21 cellular contexts compared by ENCODE assay signal in the genomic region with DNA sequence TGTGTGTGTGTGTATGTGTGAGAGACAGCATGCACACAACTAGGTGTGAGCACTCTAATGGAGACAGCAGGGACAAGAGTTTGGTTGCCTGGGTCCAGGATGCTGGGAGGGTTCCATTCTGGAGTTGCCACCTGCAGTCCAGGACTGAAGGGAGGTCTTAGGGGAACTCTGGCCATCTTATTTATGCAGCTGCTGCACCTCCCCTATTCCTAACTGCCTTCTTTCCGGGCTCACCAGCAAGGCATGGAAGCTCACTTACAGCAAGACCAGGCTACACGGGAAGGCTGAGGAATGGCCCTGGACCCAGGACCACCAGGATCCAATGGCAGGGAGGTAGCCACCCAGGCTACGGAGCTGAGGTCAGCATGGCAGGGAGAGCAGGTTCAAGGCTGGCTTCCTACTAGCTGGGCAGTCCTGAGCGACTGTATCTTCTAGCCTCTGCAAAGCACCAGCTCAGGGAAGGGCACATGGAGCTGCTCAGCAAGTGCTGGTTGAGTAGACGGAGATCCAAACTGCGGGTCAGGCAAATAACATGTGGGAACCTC. TPM values are rescaled to one million over a fixed set of nuclear protein-coding genes. Genes with fewer than 3 reads are reported as not detected.
DNase-seq lines count a peak whose midpoint lies in the region; ATAC-seq and TF ChIP-seq lines count a peak whose summit lies in the region.
"Had no signal": no experiment of that assay in that cellular context is flagged by ENCODE, and none has a peak within 500 bp of the region (broad histone marks: within the 10 kb centered on the region; RNA-seq: fewer than 3 reads in every experiment).

No MANE protein-coding gene starts in this region.

- H3K23ac ChIP-seq in trophoblast cell (ENCODE audit: low read length) = peak overlapping the region; percentile 33

- H2BK5ac ChIP-seq in trophoblast cell (ENCODE audit: low read depth, low read length, poor library complexity) = no peak overlapping the region

- H3K27ac Mint-ChIP-seq in brain (peak overlapping the region in 4 of 5 experiments; percentile 41 to 96 (median 64)), T-helper 17 cell (no peak overlapping the region)
- no peak overlapping the region for H3K27ac Mint-ChIP-seq in activated T-helper 1 cell treated with anti-CD3 and anti-CD28 coated beads, Interleukin-12 subunit alpha, Interleukin-12 subunit beta, Interleukin-2, Interleukin-4 antibody, amounts not matched to agents 30 ng/mL and 10 ng/mL and 1 ng/mL, durations not matched to agents 14 hours and 24 hours and 36 hours
- H3K27ac Mint-ChIP-seq: CD4-positive, alpha-beta memory T cell; HFFc6 had no signal

- H3K27me3 ChIP-seq in dorsolateral prefrontal cortex (no peaks in the 10 kb centered on the region), trophoblast cell (ENCODE audit: insufficient read depth, low read length) (no peaks in the 10 kb centered on the region), heart right ventricle (peaks cover 0 to 11% (median 0%) of the 10 kb centered on the region in 7 donors)

- intact Hi-C loops in dorsolateral prefrontal cortex (cut with DNase I) = loop anchor here in 1 of 2 donors (10.0 kb wide), 1 partner anchor 111 kb away; no protein-coding TSS in a partner anchor
- intact Hi-C loops in heart right ventricle (cut with DNase I) = no loop called here
- intact Hi-C loops in activated T-helper 1 cell treated with anti-CD3 and anti-CD28 coated beads, Interleukin-12 subunit alpha, Interleukin-12 subunit beta, Interleukin-2, Interleukin-4 antibody, amounts not matched to agents 30 ng/mL and 10 ng/mL and 1 ng/mL, durations not matched to agents 14 hours and 24 hours and 36 hours (cut with micrococcal nuclease) = no loop called here

- no peak overlapping the region for H3K4me2 ChIP-seq in trophoblast cell (ENCODE audit: low read length)
- H3K4me2 ChIP-seq: A549 had no signal

- H3K4me3 ChIP-seq in dorsolateral prefrontal cortex (peak overlapping the region in 3 of 59 donors; percentile 5 to 20 (median 18)), trophoblast cell (ENCODE audit: low read depth, low read length) (no peak overlapping the region), heart right ventricle (no peak overlapping the region)
- H3K4me3 ChIP-seq: A549, HAP-1 had no signal

- H4K91ac ChIP-seq in trophoblast cell (ENCODE audit: low read depth, low read length) = no peak overlapping the region

- H3K79me2 ChIP-seq in trophoblast cell (ENCODE audit: control insufficient read depth, insufficient read depth, low read length, poor library complexity) = no peaks in the 10 kb centered on the region

- WGBS in trophoblast cell (ENCODE audit: extremely low coverage, insufficient coverage, insufficient read length) = no CpG with 5 or more reads among the region's 6 CpGs
- WGBS in heart right ventricle, 2 donors = 78 to 83% methylated on average over 6 of the region's 6 CpGs

- H3K4me3 Mint-ChIP-seq in brain = no peak overlapping the region
- H3K4me3 Mint-ChIP-seq in activated T-helper 1 cell treated with anti-CD3 and anti-CD28 coated beads, Interleukin-12 subunit alpha, Interleukin-12 subunit beta, Interleukin-2, Interleukin-4 antibody, amounts not matched to agents 30 ng/mL and 10 ng/mL and 1 ng/mL, durations not matched to agents 14 hours and 24 hours and 36 hours = no peak overlapping the region
- no peak overlapping the region for H3K4me3 Mint-ChIP-seq in T-helper 17 cell
- H3K4me3 Mint-ChIP-seq: CD4-positive, alpha-beta memory T cell; HFFc6 had no signal

- H3K4me1 Mint-ChIP-seq in brain (peaks cover 32% of the 10 kb centered on the region), T-helper 17 cell (no peaks in the 10 kb centered on the region)
- no peaks in the 10 kb centered on the region for H3K4me1 Mint-ChIP-seq in activated T-helper 1 cell treated with anti-CD3 and anti-CD28 coated beads, Interleukin-12 subunit alpha, Interleukin-12 subunit beta, Interleukin-2, Interleukin-4 antibody, amounts not matched to agents 30 ng/mL and 10 ng/mL and 1 ng/mL, durations not matched to agents 14 hours and 24 hours and 36 hours (ENCODE audit: low read depth)
- H3K4me1 Mint-ChIP-seq: CD4-positive, alpha-beta memory T cell had no signal

- no peak overlapping the region for H2AFZ ChIP-seq in trophoblast cell (ENCODE audit: insufficient read depth, low read length, poor library complexity)

- H3K9me3 ChIP-seq in trophoblast cell (ENCODE audit: insufficient read depth, low read depth, low read length) = peaks cover 18% of the 10 kb centered on the region
- H3K9me3 ChIP-seq in heart right ventricle = peaks cover 0 to 23% (median 11%) of the 10 kb centered on the region in 11 donors
- peaks cover 3% of the 10 kb centered on the region for H3K9me3 ChIP-seq in T-helper 17 cell (ENCODE audit: control insufficient read depth, low read length, poor library complexity, severe bottlenecking)
- H3K9me3 ChIP-seq: A549 had no signal

- H3K4me1 ChIP-seq in trophoblast cell (ENCODE audit: control insufficient read depth in 1 of 2, insufficient read depth in 2 of 2, low read length in 2 of 2) (no peaks in the 10 kb centered on the region), heart right ventricle (no peaks in the 10 kb centered on the region)
- H3K4me1 ChIP-seq: A549, HAP-1 had no signal

- no peak for ATAC-seq in heart right ventricle
- ATAC-seq in T-helper 17 cell = no peak
- ATAC-seq: A549 had no signal

- no peak overlapping the region for H3K14ac ChIP-seq in trophoblast cell (ENCODE audit: low read length)

- H3K27me3 Mint-ChIP-seq in brain (no peaks in the 10 kb centered on the region), T-helper 17 cell (peaks cover 16% of the 10 kb centered on the region)
- no peaks in the 10 kb centered on the region for H3K27me3 Mint-ChIP-seq in activated T-helper 1 cell treated with anti-CD3 and anti-CD28 coated beads, Interleukin-12 subunit alpha, Interleukin-12 subunit beta, Interleukin-2, Interleukin-4 antibody, amounts not matched to agents 30 ng/mL and 10 ng/mL and 1 ng/mL, durations not matched to agents 14 hours and 24 hours and 36 hours (ENCODE audit: insufficient read depth)

- H3K36me3 ChIP-seq in trophoblast cell (ENCODE audit: control insufficient read depth in 1 of 2, insufficient read depth in 2 of 2, low read length in 2 of 2) = no peaks in the 10 kb centered on the region
- H3K36me3 ChIP-seq in heart right ventricle = no peaks in the 10 kb centered on the region
- H3K36me3 ChIP-seq: HAP-1 had no signal

- no peak overlapping the region for H2BK120ac ChIP-seq in trophoblast cell (ENCODE audit: insufficient read depth, low read length, poor library complexity)

- no peak overlapping the region for H2BK12ac ChIP-seq in trophoblast cell (ENCODE audit: low read length)

- no peaks in the 10 kb centered on the region for H3K79me1 ChIP-seq in trophoblast cell (ENCODE audit: low read length)

- no peak for DNase-seq in dorsolateral prefrontal cortex
- no peak for DNase-seq in trophoblast cell
- DNase-seq in heart right ventricle = no peak
- no peak for DNase-seq in activated T-helper 1 cell treated with anti-CD3 and anti-CD28 coated beads, Interleukin-12 subunit alpha, Interleukin-12 subunit beta, Interleukin-2, Interleukin-4 antibody, amounts not matched to agents 30 ng/mL and 10 ng/mL and 1 ng/mL, durations not matched to agents 14 hours and 24 hours and 36 hours (ENCODE audit: low spot score)
- no peak for DNase-seq in T-helper 17 cell
- DNase-seq: 8988T; ACHN; Calu3; CD4-positive, alpha-beta memory T cell; COR-L47; DMS53; DMS79 treated with DMSO at 0.1 percent for 48 hours; GF-D8; GOT3; HFFc6 had no signal

- no peak overlapping the region for H3K4ac ChIP-seq in trophoblast cell (ENCODE audit: low read depth, low read length)

- no peak for TF ChIP-seq CTCF in brain (conservative IDR thresholded peaks at IDR 0.05)
- TF ChIP-seq CTCF in dorsolateral prefrontal cortex (IDR thresholded peaks at IDR 0.05 in 54 of 56, conservative IDR thresholded peaks at IDR 0.05 in 2 of 56; ENCODE audit: low read depth in 1 of 56, partially characterized antibody in 56 of 56) = no peak
- no peak for TF ChIP-seq CTCF in heart right ventricle (IDR thresholded peaks at IDR 0.05)

- H3K9ac ChIP-seq in trophoblast cell (ENCODE audit: low read length) = no peak overlapping the region

- H3K18ac ChIP-seq in trophoblast cell (ENCODE audit: low read length) = no peak overlapping the region

- peaks cover 0 to 21% (median 5%) of the 10 kb centered on the region in 5 experiments for H3K9me3 Mint-ChIP-seq in brain
- H3K9me3 Mint-ChIP-seq in activated T-helper 1 cell treated with anti-CD3 and anti-CD28 coated beads, Interleukin-12 subunit alpha, Interleukin-12 subunit beta, Interleukin-2, Interleukin-4 antibody, amounts not matched to agents 30 ng/mL and 10 ng/mL and 1 ng/mL, durations not matched to agents 14 hours and 24 hours and 36 hours = peaks cover 9% of the 10 kb centered on the region

- no peak overlapping the region for H4K12ac ChIP-seq in trophoblast cell (ENCODE audit: low read depth, low read length)

- peak overlapping the region in 42 of 59 donors; percentile 27 to 94 (median 85) for H3K27ac ChIP-seq in dorsolateral prefrontal cortex
- no peak overlapping the region for H3K27ac ChIP-seq in trophoblast cell (ENCODE audit: low read depth, low read length)
- peak overlapping the region; percentile 79 for H3K27ac ChIP-seq in temporal lobe (ENCODE audit: low read depth, low read length)
- H3K27ac ChIP-seq in heart right ventricle = no peak overlapping the region
- H3K27ac ChIP-seq: A549 had no signal

- no peak overlapping the region for H4K8ac ChIP-seq in trophoblast cell (ENCODE audit: low read depth, low read length)

- H3K36me3 Mint-ChIP-seq in brain = no peaks in the 10 kb centered on the region
- H3K36me3 Mint-ChIP-seq in activated T-helper 1 cell treated with anti-CD3 and anti-CD28 coated beads, Interleukin-12 subunit alpha, Interleukin-12 subunit beta, Interleukin-2, Interleukin-4 antibody, amounts not matched to agents 30 ng/mL and 10 ng/mL and 1 ng/mL, durations not matched to agents 14 hours and 24 hours and 36 hours (ENCODE audit: low read depth) = no peaks in the 10 kb centered on the region
- H3K36me3 Mint-ChIP-seq in T-helper 17 cell (ENCODE audit: low read depth) = peaks cover 4% of the 10 kb centered on the region
- H3K36me3 Mint-ChIP-seq: CD4-positive, alpha-beta memory T cell had no signal

- no peak overlapping the region for H2AK5ac ChIP-seq in trophoblast cell (ENCODE audit: low read length)

RNA-seq across cellular contexts. Expression of a gene that starts 42.2 kb away (rescaled TPM):
- polyA plus RNA-seq in brain (ENCODE audit: insufficient read depth, low read depth, low replicate concordance) = 110 TPM
- 100 to 1,000 TPM; 204 to 380 (median 266) TPM for total RNA-seq in dorsolateral prefrontal cortex
- 0.06 and 0.07 TPM in 2 replicates for polyA plus RNA-seq in trophoblast cell (2013)
- 60.2 TPM for total RNA-seq in temporal lobe
- under 1 TPM in 4 of 10 donors, not detected in 6; 0.05 to 0.60 (median 0.18) TPM for total RNA-seq in heart right ventricle
- under 1 TPM; 0.04 to 0.07 TPM for polyA plus RNA-seq in heart right ventricle
- 0.13 and 0.39 TPM in 2 replicates for total RNA-seq in activated T-helper 1 cell treated with anti-CD3 and anti-CD28 coated beads, Interleukin-12 subunit alpha, Interleukin-12 subunit beta, Interleukin-2, Interleukin-4 antibody, amounts not matched to agents 30 ng/mL and 10 ng/mL and 1 ng/mL, durations not matched to agents 14 hours and 24 hours and 36 hours
- total RNA-seq in T-helper 17 cell = under 1 TPM; 0.17 to 0.18 TPM
- total RNA-seq: G401, HFFc6 had no signal
- polyA plus RNA-seq: A549; BJ; CD4-positive, alpha-beta memory T cell had no signal

Comparison
In these comparisons a context has a peak if more than half of its experiments do, and no peak if none do; other contexts are left out.
1. H3K27ac Mint-ChIP-seq: peak in brain (4 of 5); none in activated T-helper 1 cell treated with anti-CD3 and anti-CD28 coated beads, Interleukin-12 subunit alpha, Interleukin-12 subunit beta, Interleukin-2, Interleukin-4 antibody, amounts not matched to agents 30 ng/mL and 10 ng/mL and 1 ng/mL, durations not matched to agents 14 hours and 24 hours and 36 hours (single experiment) and T-helper 17 cell (single experiment).
2. H3K27ac ChIP-seq: peak in dorsolateral prefrontal cortex (42 of 59) and temporal lobe (single experiment); none in trophoblast cell (single experiment) and heart right ventricle (0 of 10).
3. RNA of a gene that starts 42.2 kb away (total RNA-seq): 204 to 380 TPM in dorsolateral prefrontal cortex and 60.2 TPM in temporal lobe (single experiment); 0.17 to 0.18 TPM in T-helper 17 cell, 0.13 to 0.39 TPM in activated T-helper 1 cell treated with anti-CD3 and anti-CD28 coated beads, Interleukin-12 subunit alpha, Interleukin-12 subunit beta, Interleukin-2, Interleukin-4 antibody, amounts not matched to agents 30 ng/mL and 10 ng/mL and 1 ng/mL, durations not matched to agents 14 hours and 24 hours and 36 hours and 0.05 to 0.60 TPM in heart right ventricle; every median in the first group is over 10 times any median in the second.